Comparison of ENCODE assay signal across 16 cellular contexts in the genomic region with DNA sequence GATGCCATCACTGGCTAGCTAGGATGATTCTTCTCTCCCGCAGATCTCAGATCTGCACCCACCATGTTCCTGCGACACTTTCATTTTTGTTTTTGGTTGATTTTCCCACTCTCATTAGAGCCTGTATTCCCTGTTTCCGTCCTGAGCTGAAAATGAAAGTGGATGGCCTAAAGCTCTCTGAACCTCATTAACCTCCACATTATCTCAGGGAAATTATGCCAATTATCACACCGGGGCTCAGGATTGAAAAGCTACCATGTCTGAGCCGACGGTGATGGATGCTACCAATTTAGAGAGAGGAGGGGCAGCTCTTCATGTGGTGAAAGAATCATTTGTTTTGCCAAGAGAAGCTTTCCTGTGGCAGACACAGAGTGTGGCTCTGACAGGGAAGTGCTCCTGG.
DNase-seq lines count a peak whose midpoint lies in the region; ATAC-seq, FAIRE-seq and TF ChIP-seq lines count a peak whose summit lies in the region.
"Had no signal": no experiment of that assay in that cellular context is flagged by ENCODE, and none has a peak within 500 bp of the region (broad histone marks: within the 10 kb centered on the region; RNA-seq: fewer than 3 reads in every experiment).

No MANE protein-coding gene starts in this region.

- peak overlapping the region; percentile 15 to 61 for H3K27ac ChIP-seq in breast epithelium
- H3K27ac ChIP-seq in astrocyte (ENCODE audit: low read depth, low read length): no peak overlapping the region
- H3K27ac ChIP-seq in tibial nerve: peak overlapping the region in 1 of 4 donors; percentile 11
- no peak overlapping the region for H3K27ac ChIP-seq in ascending aorta
- H3K27ac ChIP-seq: cardiac muscle cell had no signal

- H3K36me3 Mint-ChIP-seq in MCF 10A (ENCODE audit: insufficient read depth, unreplicated experiment) (no peaks in the 10 kb centered on the region), astrocyte (ENCODE audit: low read depth, unreplicated experiment) (peaks cover 4% of the 10 kb centered on the region), mesothelial cell of epicardium (no peaks in the 10 kb centered on the region)
- H3K36me3 Mint-ChIP-seq: activated CD8-positive, alpha-beta memory T cell treated with anti-CD3 and anti-CD28 coated beads, Interleukin-2, amount 10 ng/mL, durations not matched to agents 7 days and 5 days; naive thymus-derived CD4-positive, alpha-beta T cell had no signal

- TF ChIP-seq CTCF in breast epithelium (IDR thresholded peaks at IDR 0.05) (no peak), MCF 10A (IDR thresholded peaks at IDR 0.05; ENCODE audit: unreplicated experiment) (no peak), astrocyte (IDR thresholded peaks at IDR 0.05; ENCODE audit: insufficient read depth, low read depth, low read length) (no peak), mesothelial cell of epicardium (IDR thresholded peaks at IDR 0.05; ENCODE audit: unreplicated experiment) (no peak), tibial nerve (IDR thresholded peaks at IDR 0.05) (no peak), ascending aorta (IDR thresholded peaks at IDR 0.05) (no peak)

- H3K27me3 ChIP-seq in breast epithelium (no peaks in the 10 kb centered on the region), astrocyte (ENCODE audit: insufficient read depth, low read length) (no peaks in the 10 kb centered on the region), tibial nerve (no peaks in the 10 kb centered on the region), ascending aorta (no peaks in the 10 kb centered on the region)
- H3K27me3 ChIP-seq: cardiac muscle cell had no signal

- H3K27me3 Mint-ChIP-seq in MCF 10A (ENCODE audit: insufficient read depth, unreplicated experiment) (no peaks in the 10 kb centered on the region), astrocyte (ENCODE audit: low read depth, unreplicated experiment) (no peaks in the 10 kb centered on the region), mesothelial cell of epicardium (ENCODE audit: low read depth) (peaks cover 3% of the 10 kb centered on the region)
- H3K27me3 Mint-ChIP-seq: activated B cell treated with CpG ODN at 0.5 μM for 24 hours; activated CD8-positive, alpha-beta memory T cell treated with anti-CD3 and anti-CD28 coated beads, Interleukin-2, amount 10 ng/mL, durations not matched to agents 7 days and 5 days; naive thymus-derived CD4-positive, alpha-beta T cell had no signal

- BruUV-seq in MCF 10A (replicated peaks; lab: Mats Ljungman, UMichigan): no TSS peak

- peak overlapping the region; percentile 59 for H3K9ac ChIP-seq in astrocyte (ENCODE audit: low read length)

- whole genome bisulfite sequencing in tibial nerve, 2 donors: 20 to 22% methylated on average over 6 of the region's 6 CpGs

- FAIRE-seq in astrocyte (lab: Jason Lieb, UNC): no peak

- H3K4me1 ChIP-seq in breast epithelium (no peaks in the 10 kb centered on the region), astrocyte (ENCODE audit: insufficient read depth, low read length) (peaks cover 15% of the 10 kb centered on the region), tibial nerve (no peaks in the 10 kb centered on the region), ascending aorta (no peaks in the 10 kb centered on the region)

- H2AFZ ChIP-seq in astrocyte (ENCODE audit: low read depth, low read length): peak overlapping the region; percentile 82

- TF ChIP-seq POLR2A in breast epithelium (IDR thresholded peaks at IDR 0.05) (no peak), tibial nerve (IDR thresholded peaks at IDR 0.05) (no peak)

- no peaks in the 10 kb centered on the region for H4K20me1 ChIP-seq in astrocyte (ENCODE audit: insufficient read depth, low read length)

- DNase-seq in breast epithelium (ENCODE audit: low spot score in 2 of 2) (no peak), MCF 10A (ENCODE audit: unreplicated experiment) (no peak), astrocyte (ENCODE audit: low read depth) (no peak), mesothelial cell of epicardium (ENCODE audit: low spot score in 2 of 2, unreplicated experiment in 2 of 2) (no peak), tibial nerve (ENCODE audit: low spot score in 2 of 2) (no peak), RPMI8226 (no peak), ascending aorta (ENCODE audit: low spot score in 2 of 2) (no peak)
- DNase-seq: activated B cell treated with CpG ODN at 0.5 μM for 24 hours; activated CD8-positive, alpha-beta memory T cell treated with anti-CD3 and anti-CD28 coated beads, Interleukin-2, amount 10 ng/mL, durations not matched to agents 7 days and 5 days; activated naive CD4-positive, alpha-beta T cell treated with anti-CD3 and anti-CD28 coated beads for 36 hours; endodermal cell; Kasumi-1; naive thymus-derived CD4-positive, alpha-beta T cell; SW 1271 had no signal

- no peaks in the 10 kb centered on the region for H3K36me3 ChIP-seq in breast epithelium
- no peaks in the 10 kb centered on the region for H3K36me3 ChIP-seq in astrocyte (ENCODE audit: insufficient read depth, low read length)
- no peaks in the 10 kb centered on the region for H3K36me3 ChIP-seq in tibial nerve
- no peaks in the 10 kb centered on the region for H3K36me3 ChIP-seq in ascending aorta
- H3K36me3 ChIP-seq: cardiac muscle cell had no signal

- H3K27ac Mint-ChIP-seq in MCF 10A (ENCODE audit: low read depth, unreplicated experiment) (no peak overlapping the region), astrocyte (ENCODE audit: unreplicated experiment) (peak overlapping the region; percentile 55), mesothelial cell of epicardium (peak overlapping the region; percentile 62)
- H3K27ac Mint-ChIP-seq: activated B cell treated with CpG ODN at 0.5 μM for 24 hours; activated CD8-positive, alpha-beta memory T cell treated with anti-CD3 and anti-CD28 coated beads, Interleukin-2, amount 10 ng/mL, durations not matched to agents 7 days and 5 days; activated naive CD4-positive, alpha-beta T cell treated with anti-CD3 and anti-CD28 coated beads for 36 hours; endodermal cell; naive thymus-derived CD4-positive, alpha-beta T cell had no signal

- no peaks in the 10 kb centered on the region for H3K79me2 ChIP-seq in astrocyte (ENCODE audit: insufficient read depth, low read length)

- H3K9me3 ChIP-seq in breast epithelium (peaks cover 0 to 4% of the 10 kb centered on the region in 2 donors), astrocyte (ENCODE audit: insufficient read depth, low read depth, low read length) (no peaks in the 10 kb centered on the region), tibial nerve (peaks cover 0 to 8% (median 0%) of the 10 kb centered on the region in 4 donors), ascending aorta (no peaks in the 10 kb centered on the region)

- POLR2A ChIA-PET in MCF 10A (lab: Yijun Ruan, JAX): no interaction called here

- ATAC-seq in HG02623 (IDR thresholded peaks at IDR 0.05; ENCODE audit: unreplicated experiment): no peak
- ATAC-seq: activated CD8-positive, alpha-beta memory T cell treated with anti-CD3 and anti-CD28 coated beads, Interleukin-2, amount 10 ng/mL, durations not matched to agents 7 days and 5 days; naive thymus-derived CD4-positive, alpha-beta T cell had no signal

- peak overlapping the region; percentile 84 for H3K4me2 ChIP-seq in astrocyte (ENCODE audit: low read length)

- no peaks in the 10 kb centered on the region for H3K4me1 Mint-ChIP-seq in MCF 10A (ENCODE audit: insufficient read depth, unreplicated experiment)
- peaks cover 16% of the 10 kb centered on the region for H3K4me1 Mint-ChIP-seq in astrocyte (ENCODE audit: low read depth, unreplicated experiment)
- peaks cover 11% of the 10 kb centered on the region for H3K4me1 Mint-ChIP-seq in mesothelial cell of epicardium
- H3K4me1 Mint-ChIP-seq: activated B cell treated with CpG ODN at 0.5 μM for 24 hours; activated CD8-positive, alpha-beta memory T cell treated with anti-CD3 and anti-CD28 coated beads, Interleukin-2, amount 10 ng/mL, durations not matched to agents 7 days and 5 days; endodermal cell; naive thymus-derived CD4-positive, alpha-beta T cell had no signal

- intact Hi-C loops in breast epithelium (cut with DNase I; ENCODE audit: low total_unique reads): no loop called here
- intact Hi-C loops in MCF 10A (cut with micrococcal nuclease): no loop called here
- intact Hi-C loops in ascending aorta (cut with DNase I): no loop called here

- H3K9me3 Mint-ChIP-seq in MCF 10A (ENCODE audit: unreplicated experiment) (peaks cover 35% of the 10 kb centered on the region), astrocyte (ENCODE audit: unreplicated experiment) (peaks cover 9% of the 10 kb centered on the region), mesothelial cell of epicardium (peaks cover 5% of the 10 kb centered on the region)
- H3K9me3 Mint-ChIP-seq: endodermal cell had no signal

- CTCF ChIA-PET in MCF 10A (lab: Yijun Ruan, JAX): no interaction called here

- H3K4me3 Mint-ChIP-seq in MCF 10A (ENCODE audit: unreplicated experiment) (no peak overlapping the region), astrocyte (ENCODE audit: unreplicated experiment) (no peak overlapping the region), mesothelial cell of epicardium (no peak overlapping the region)
- H3K4me3 Mint-ChIP-seq: activated B cell treated with CpG ODN at 0.5 μM for 24 hours; activated CD8-positive, alpha-beta memory T cell treated with anti-CD3 and anti-CD28 coated beads, Interleukin-2, amount 10 ng/mL, durations not matched to agents 7 days and 5 days; activated naive CD4-positive, alpha-beta T cell treated with anti-CD3 and anti-CD28 coated beads for 36 hours; endodermal cell; naive thymus-derived CD4-positive, alpha-beta T cell had no signal

- H3K4me3 ChIP-seq in breast epithelium (peak overlapping the region in 2 of 3 donors; percentile 25 to 63), astrocyte (ENCODE audit: insufficient read depth, low read depth, low read length) (peak overlapping the region; percentile 38), tibial nerve (peak overlapping the region in 3 of 4 donors; percentile 17 to 27 (median 20)), ascending aorta (peak overlapping the region in 1 of 2 donors; percentile 35)
- H3K4me3 ChIP-seq: cardiac muscle cell had no signal

- TF ChIP-seq EP300 in tibial nerve (IDR thresholded peaks at IDR 0.05): no peak

Comparison
In these comparisons a context has a peak if more than half of its experiments do, and no peak if none do; other contexts are left out.
1. H3K27ac ChIP-seq: peak in breast epithelium (2 of 2); none in astrocyte (single experiment) and ascending aorta (0 of 2).